22 cellular contexts compared by ENCODE assay signal in genomic region chr9:109020113-109020512, GRCh38. TPM values are rescaled to one million over a fixed set of nuclear protein-coding genes. Genes with fewer than 3 reads are reported as not detected.
DNase-seq lines count a peak whose midpoint lies in the region; ATAC-seq, FAIRE-seq and TF ChIP-seq lines count a peak whose summit lies in the region.
"Had no signal": no experiment of that assay in that cellular context is flagged by ENCODE, and none has a peak within 500 bp of the region (broad histone marks: within the 10 kb centered on the region; RNA-seq: fewer than 3 reads in every experiment).

No MANE protein-coding gene starts in this region.

- H3K4me3 Mint-ChIP-seq in CD4-positive, CD25-positive, alpha-beta regulatory T cell: no peak overlapping the region
- no peak overlapping the region for H3K4me3 Mint-ChIP-seq in stimulated activated naive B cell treated with anti-CD40 and anti-IgM and Interleukin-4, amounts not matched to agents 10 μg/mL and 1 μg/mL and 100 μg/mL, for 72 hours
- H3K4me3 Mint-ChIP-seq: CD8-positive, alpha-beta memory T cell had no signal

- H3K27ac Mint-ChIP-seq in CD4-positive, CD25-positive, alpha-beta regulatory T cell: peak overlapping the region in 2 of 3 donors; percentile 38
- no peak overlapping the region for H3K27ac Mint-ChIP-seq in stimulated activated naive B cell treated with anti-CD40 and anti-IgM and Interleukin-4, amounts not matched to agents 10 μg/mL and 1 μg/mL and 100 μg/mL, for 72 hours

- FAIRE-seq in bronchial epithelial cell (lab: Jason Lieb, UNC): no peak
- FAIRE-seq: A204.1, GM12878, GM19239, H1 had no signal

- no peaks in the 10 kb centered on the region for H3K27me3 Mint-ChIP-seq in CD4-positive, CD25-positive, alpha-beta regulatory T cell
- no peaks in the 10 kb centered on the region for H3K27me3 Mint-ChIP-seq in stimulated activated naive B cell treated with anti-CD40 and anti-IgM and Interleukin-4, amounts not matched to agents 10 μg/mL and 1 μg/mL and 100 μg/mL, for 72 hours
- H3K27me3 Mint-ChIP-seq: CD8-positive, alpha-beta memory T cell had no signal

- TF ChIP-seq CTCF in bronchial epithelial cell (IDR thresholded peaks at IDR 0.05; ENCODE audit: insufficient read depth, low read length, severe bottlenecking) (no peak), left ventricle myocardium inferior (IDR thresholded peaks at IDR 0.05; ENCODE audit: borderline replicate concordance) (no peak)

- ATAC-seq in CD4-positive, CD25-positive, alpha-beta regulatory T cell (ENCODE audit: low read depth in 2 of 2): no peak
- ATAC-seq in stimulated activated naive B cell treated with anti-CD40 and anti-IgM and Interleukin-4, amounts not matched to agents 10 μg/mL and 1 μg/mL and 100 μg/mL, for 72 hours (replicated peaks): no peak
- ATAC-seq: GM12878 had no signal

- peaks cover 7 to 19% (median 16%) of the 10 kb centered on the region in 4 donors for H3K4me1 Mint-ChIP-seq in CD4-positive, CD25-positive, alpha-beta regulatory T cell
- H3K4me1 Mint-ChIP-seq in stimulated activated naive B cell treated with anti-CD40 and anti-IgM and Interleukin-4, amounts not matched to agents 10 μg/mL and 1 μg/mL and 100 μg/mL, for 72 hours: peaks cover 7 to 18% of the 10 kb centered on the region in 2 donors

- H3K36me3 Mint-ChIP-seq in CD4-positive, CD25-positive, alpha-beta regulatory T cell: peaks cover 34% of the 10 kb centered on the region
- H3K36me3 Mint-ChIP-seq in stimulated activated naive B cell treated with anti-CD40 and anti-IgM and Interleukin-4, amounts not matched to agents 10 μg/mL and 1 μg/mL and 100 μg/mL, for 72 hours: peaks cover 23 to 30% of the 10 kb centered on the region in 2 donors

- H3K36me3 ChIP-seq in CD4-positive, CD25-positive, alpha-beta regulatory T cell (ENCODE audit: control insufficient read depth, insufficient read depth, low read length): peaks cover 31% of the 10 kb centered on the region
- H3K36me3 ChIP-seq in bronchial epithelial cell (ENCODE audit: control insufficient read depth, insufficient read depth, low read length): peaks cover 1% of the 10 kb centered on the region
- H3K36me3 ChIP-seq in left ventricle myocardium inferior: peaks cover 17% of the 10 kb centered on the region

- no peaks in the 10 kb centered on the region for H3K9me3 ChIP-seq in CD4-positive, CD25-positive, alpha-beta regulatory T cell (ENCODE audit: control insufficient read depth in 2 of 2, low read length in 2 of 2)
- H3K9me3 ChIP-seq in left ventricle myocardium inferior (replicated peaks): no peaks in the 10 kb centered on the region
- H3K9me3 ChIP-seq: BE2C had no signal

- no peak overlapping the region for H3K4me3 ChIP-seq in CD4-positive, CD25-positive, alpha-beta regulatory T cell (ENCODE audit: low read depth, low read length)
- H3K4me3 ChIP-seq in bronchial epithelial cell (ENCODE audit: low read depth, low read length): no peak overlapping the region
- H3K4me3 ChIP-seq in left ventricle myocardium inferior: no peak overlapping the region
- H3K4me3 ChIP-seq: GM12878 had no signal

- intact Hi-C loops in left ventricle myocardium inferior (cut with micrococcal nuclease): no loop called here

- DNase-seq in CD4-positive, CD25-positive, alpha-beta regulatory T cell: no peak
- DNase-seq in bronchial epithelial cell (ENCODE audit: low read depth) (peak; percentile 53), epithelial cell of prostate (ENCODE audit: low read depth, low spot score) (no peak), NCI-H2107 (lab: John Stamatoyannopoulos, UW) (no peak), NCI-H2081 (lab: John Stamatoyannopoulos, UW) (no peak), left ventricle myocardium inferior (no peak)
- no peak for DNase-seq in stimulated activated naive B cell treated with anti-CD40 and anti-IgM and Interleukin-4, amounts not matched to agents 10 μg/mL and 1 μg/mL and 100 μg/mL, for 72 hours
- DNase-seq: ACHN; BE2C; CD8-positive, alpha-beta memory T cell; COR-L47; DMS 273 treated with DMSO at 0.1 percent for 48 hours; DMS53; DND-41; EL; HCEC 1CT had no signal

- H3K4me1 ChIP-seq in CD4-positive, CD25-positive, alpha-beta regulatory T cell (ENCODE audit: control insufficient read depth, insufficient read depth, low read length, poor library complexity, severe bottlenecking): no peaks in the 10 kb centered on the region
- peaks cover 58% of the 10 kb centered on the region for H3K4me1 ChIP-seq in left ventricle myocardium inferior
- H3K4me1 ChIP-seq: BE2C had no signal

- H3K27ac ChIP-seq in CD4-positive, CD25-positive, alpha-beta regulatory T cell (ENCODE audit: insufficient read depth, low read length, poor library complexity, severe bottlenecking): no peak overlapping the region
- H3K27ac ChIP-seq in epithelial cell of prostate (peak overlapping the region; percentile 16), left ventricle myocardium inferior (replicated peaks) (no peak overlapping the region)
- H3K27ac ChIP-seq: C4-2B, HL-60 had no signal

- no peaks in the 10 kb centered on the region for H3K9me3 Mint-ChIP-seq in CD4-positive, CD25-positive, alpha-beta regulatory T cell
- H3K9me3 Mint-ChIP-seq in stimulated activated naive B cell treated with anti-CD40 and anti-IgM and Interleukin-4, amounts not matched to agents 10 μg/mL and 1 μg/mL and 100 μg/mL, for 72 hours: no peaks in the 10 kb centered on the region
- H3K9me3 Mint-ChIP-seq: CD8-positive, alpha-beta memory T cell had no signal

- H3K27me3 ChIP-seq in CD4-positive, CD25-positive, alpha-beta regulatory T cell (ENCODE audit: control insufficient read depth, insufficient read depth, low read length): no peaks in the 10 kb centered on the region
- H3K27me3 ChIP-seq in bronchial epithelial cell (ENCODE audit: control insufficient read depth, insufficient read depth, low read length) (no peaks in the 10 kb centered on the region), left ventricle myocardium inferior (ENCODE audit: low read depth) (no peaks in the 10 kb centered on the region)
- H3K27me3 ChIP-seq: BE2C had no signal

RNA-seq across cellular contexts. Expression of gene CTNNAL1, which starts 6.8 kb away (rescaled TPM):
- total RNA-seq in CD4-positive, CD25-positive, alpha-beta regulatory T cell: 10.6 TPM
- 10 to 100 TPM in 1 of 4 donors, 1 to 10 TPM in 3; 2.2 to 10.1 (median 5.4) TPM for polyA plus RNA-seq in CD4-positive, CD25-positive, alpha-beta regulatory T cell
- total RNA-seq in bronchial epithelial cell (15.9 and 63.4 TPM in 2 replicates), left ventricle myocardium inferior (78.2 TPM)
